24 cellular contexts compared by ENCODE assay signal in genomic region chr7:34830390-34830789, GRCh38.
A peak's percentile ranks its signal among the peaks of the same experiment; 100 is the strongest.
DNase-seq lines count a peak whose midpoint lies in the region; ATAC-seq, FAIRE-seq and TF ChIP-seq lines count a peak whose summit lies in the region.
"Had no signal": no experiment of that assay in that cellular context is flagged by ENCODE, and none has a peak within 500 bp of the region (broad histone marks: within the 10 kb centered on the region; RNA-seq: fewer than 3 reads in every experiment).

No MANE protein-coding gene starts in this region.

- TF ChIP-seq RAD21 in A549 (conservative IDR thresholded peaks at IDR 0.05 in 1 of 2, IDR thresholded peaks at IDR 0.05 in 1 of 2) (no peak), K562 (CRISPR knock-in tag; conservative IDR thresholded peaks at IDR 0.05 in 1 of 2, IDR thresholded peaks at IDR 0.05 in 1 of 2) (no peak)

- no peak overlapping the region for H3K9ac ChIP-seq in K562 (ENCODE audit: insufficient read depth in 1 of 2, low read depth in 2 of 2, low read length in 2 of 2)
- H3K9ac ChIP-seq: BLaER1 treated with 17β-estradiol and CSF1 and Interleukin-3, amounts not matched to agents 10 nM and 100 nM had no signal

- 85% methylated on average over 3 of the region's 3 CpGs for WGBS in A549 (ENCODE audit: missing lambda C conversion rate)
- WGBS in K562 (ENCODE audit: insufficient coverage, low coverage, missing lambda C conversion rate), result 0% methylated on average over 2 of the region's 3 CpGs
- WGBS in prostate gland, result 57% methylated on average over 3 of the region's 3 CpGs

- no peak overlapping the region for H3K4me2 ChIP-seq in A549
- H3K4me2 ChIP-seq in K562 (ENCODE audit: insufficient read depth, low read length), result no peak overlapping the region
- H3K4me2 ChIP-seq: BLaER1 treated with 17β-estradiol and CSF1 and Interleukin-3, amounts not matched to agents 10 nM and 100 nM had no signal

- H3K36me3 ChIP-seq in K562 (ENCODE audit: control insufficient read depth, insufficient read depth, low read length) (no peaks in the 10 kb centered on the region), prostate gland (no peaks in the 10 kb centered on the region)
- H3K36me3 ChIP-seq: BLaER1 treated with 17β-estradiol and CSF1 and Interleukin-3, amounts not matched to agents 10 nM and 100 nM had no signal

- H3K27me3 ChIP-seq in K562 (ENCODE audit: control insufficient read depth in 2 of 2, insufficient read depth in 2 of 2, low read length in 2 of 2) (no peaks in the 10 kb centered on the region), prostate gland (replicated peaks; ENCODE audit: insufficient read depth) (no peaks in the 10 kb centered on the region)
- H3K27me3 ChIP-seq: BLaER1 treated with 17β-estradiol and CSF1 and Interleukin-3, amounts not matched to agents 10 nM and 100 nM had no signal

- H4K20me1 ChIP-seq in K562 (replicated peaks; ENCODE audit: control insufficient read depth, insufficient read depth, low read length), result no peaks in the 10 kb centered on the region; the same call in 1 of the 2 replicates
- H4K20me1 ChIP-seq: BLaER1 treated with 17β-estradiol and CSF1 and Interleukin-3, amounts not matched to agents 10 nM and 100 nM had no signal

- DNase-seq in A549 (ENCODE audit: low read depth in 1 of 2, low spot score in 1 of 2) (no peak), K562 (ENCODE audit: extremely low read depth in 1 of 4, low spot score in 3 of 4) (no peak), frontal cortex (ENCODE audit: low spot score in 2 of 2) (no peak), NCI-H524 treated with DMSO at 0.1 percent for 48 hours (lab: John Stamatoyannopoulos, UW) (no peak), prostate gland (ENCODE audit: low spot score) (no peak)
- DNase-seq: 8988T; AML-193; Caco-2; Calu3; CD4-positive, alpha-beta T cell; CD8-positive, alpha-beta T cell; DMS153; DMS53; DMS79; DND-41; EL; GDM1 had no signal

- H3K79me2 ChIP-seq in K562 (ENCODE audit: control insufficient read depth, insufficient read depth, low read length), result no peaks in the 10 kb centered on the region

- TF ChIP-seq POLR2A in A549 (IDR thresholded peaks at IDR 0.05; ENCODE audit: low read length) (no peak), K562 (conservative IDR thresholded peaks at IDR 0.05) (no peak), prostate gland (IDR thresholded peaks at IDR 0.05) (no peak)

- no TSS peak for BruUV-seq in K562 (replicated peaks; lab: Mats Ljungman, UMichigan)

- POLR2A ChIA-PET in A549 (lab: Yijun Ruan, JAX), result no interaction called here
- POLR2A ChIA-PET in K562 (lab: Yijun Ruan, JAX), result no interaction called here

- H3K4me1 ChIP-seq in A549 (peaks cover 5% of the 10 kb centered on the region; the same call in 1 of the 3 replicates), K562 (replicated peaks in 1 of 2; ENCODE audit: control insufficient read depth in 2 of 2, insufficient read depth in 2 of 2, low read length in 2 of 2) (no peaks in the 10 kb centered on the region), prostate gland (replicated peaks) (no peaks in the 10 kb centered on the region)

- intact Hi-C loops in K562 (cut with micrococcal nuclease) (no loop called here), prostate gland (cut with DNase I) (no loop called here)

- in situ Hi-C loops in K562 (cut with MboI), result no loop called here

- CTCF ChIA-PET in A549 (lab: Yijun Ruan, JAX), result interaction anchor here (0.7 to 1.2 kb wide), 2 partner anchors 8 to 14 kb away, joined by 3 to 4 read pairs; no protein-coding TSS in a partner anchor
- CTCF ChIA-PET in K562 (lab: Yijun Ruan, JAX; ENCODE audit: low intra/inter-chr PET ratio), result no interaction called here

- ATAC-seq in A549 (no peak), K562 (no peak)
- ATAC-seq: CD8-positive, alpha-beta T cell; GM12878 had no signal

- no peaks in the 10 kb centered on the region for H3K9me3 ChIP-seq in A549
- no peaks in the 10 kb centered on the region for H3K9me3 ChIP-seq in K562 (replicated peaks; ENCODE audit: control insufficient read depth, insufficient read depth, low read depth, low read length)
- H3K9me3 ChIP-seq in prostate gland, result no peaks in the 10 kb centered on the region
- H3K9me3 ChIP-seq: BLaER1 treated with 17β-estradiol and CSF1 and Interleukin-3, amounts not matched to agents 10 nM and 100 nM; Caco-2 had no signal

- H3K4me3 ChIP-seq in A549 (no peak overlapping the region), K562 (no peak overlapping the region), prostate gland (no peak overlapping the region)
- H3K4me3 ChIP-seq: BLaER1 treated with 17β-estradiol and CSF1 and Interleukin-3, amounts not matched to agents 10 nM and 100 nM; GM12878 had no signal

- TF ChIP-seq EP300 in A549 (IDR thresholded peaks at IDR 0.05) (no peak), K562 (IDR thresholded peaks at IDR 0.05; ENCODE audit: low read length) (no peak)

- no peak overlapping the region for H2AFZ ChIP-seq in K562 (ENCODE audit: low read depth, low read length)

- FAIRE-seq in A549 (lab: Jason Lieb, UNC), result no peak
- FAIRE-seq in K562 (lab: Jason Lieb, UNC), result no peak
- peak; percentile 34 for FAIRE-seq in frontal cortex (lab: Jason Lieb, UNC)
- FAIRE-seq: A204.1, D721Med, GM12878, GM12892, GM18507 had no signal

- no peaks in the 10 kb centered on the region for H3K9me1 ChIP-seq in K562 (ENCODE audit: control insufficient read depth, insufficient read depth, low read length)

- TF ChIP-seq CTCF in A549 (IDR thresholded peaks at IDR 0.05), result no peak
- TF ChIP-seq CTCF in K562 (IDR thresholded peaks at IDR 0.05 in 2 of 3, conservative IDR thresholded peaks at IDR 0.05 in 1 of 3; ENCODE audit: insufficient read depth in 2 of 3, low read depth in 1 of 3, low read length in 3 of 3), result no peak
- no peak for TF ChIP-seq CTCF in prostate gland (IDR thresholded peaks at IDR 0.05)

- no peak overlapping the region for H3K27ac ChIP-seq in A549
- H3K27ac ChIP-seq in K562 (ENCODE audit: extremely low read depth, low read depth, low read length), result no peak overlapping the region
- H3K27ac ChIP-seq in prostate gland, result no peak overlapping the region
- H3K27ac ChIP-seq: BLaER1 treated with 17β-estradiol and CSF1 and Interleukin-3, amounts not matched to agents 10 nM and 100 nM; C4-2B had no signal

TF ChIP-seq in A549, 52 proteins besides CTCF, POLR2A, EP300 and RAD21:
- TF ChIP-seq MAFK (IDR thresholded peaks at IDR 0.05; ENCODE audit: partially characterized antibody) (peak; percentile 46), NFE2L2 (conservative IDR thresholded peaks at IDR 0.05; ENCODE audit: low read length) (no peak)

TF ChIP-seq in K562, 482 proteins besides CTCF, POLR2A, EP300 and RAD21:
- no peak for TF ChIP-seq ZFP1 (CRISPR knock-in tag; IDR thresholded peaks at IDR 0.05)
- peak; percentile 56; the same call in 1 of the 2 replicates for TF ChIP-seq ZNF316 (IDR thresholded peaks at IDR 0.05)
- TF ChIP-seq ELF1 (tag; IDR thresholded peaks at IDR 0.05), result no peak
- TF ChIP-seq RBM14 (IDR thresholded peaks at IDR 0.05; ENCODE audit: borderline replicate concordance, insufficient read depth, low read depth, low read length), result no peak
TF ChIP-seq in K562: peak in this region for 1.

Comparison
In these comparisons a context has a peak if more than half of its experiments do, and no peak if none do; other contexts are left out.
1. Of the 35 proteins assayed by ChIP-seq in both K562 and A549: peak only in K562: none; only in A549: MAFK; in both: none; in neither: 34.